2 cellular contexts compared by ENCODE assay signal in the genomic region with DNA sequence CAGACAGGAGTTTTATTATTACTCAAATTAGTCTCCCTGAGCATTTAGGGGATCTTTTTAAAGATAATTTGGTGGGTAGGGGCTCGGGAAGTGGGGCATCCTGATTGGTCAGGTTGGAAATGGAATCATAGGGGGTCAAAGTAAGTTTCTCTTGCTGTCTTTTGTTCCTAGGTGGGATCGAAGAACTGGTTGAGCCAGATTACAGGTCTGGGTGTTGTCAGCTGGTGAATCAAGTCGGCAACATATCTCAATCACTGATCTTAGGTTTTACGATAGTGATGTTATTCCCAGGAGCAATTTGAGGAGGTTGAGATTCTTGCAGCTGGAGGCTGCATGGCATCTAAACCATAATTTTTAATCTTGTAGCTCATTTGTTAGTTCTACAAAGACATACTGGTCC.
TF ChIP-seq lines count a peak whose summit lies in the region.

No MANE protein-coding gene starts in this region.

TF ChIP-seq in GM23338, 12 proteins besides CTCF, POLR2A, EP300 and RAD21 (continued from another document and continues in another):
- no peak for TF ChIP-seq REST (IDR thresholded peaks at IDR 0.05; ENCODE audit: unreplicated experiment)
- TF ChIP-seq EZH2 (IDR thresholded peaks at IDR 0.05; ENCODE audit: low read depth, unreplicated experiment): no peak
- no peak for TF ChIP-seq JUNB (IDR thresholded peaks at IDR 0.05; ENCODE audit: unreplicated experiment)
- no peak for TF ChIP-seq ZNF114 (CRISPR knock-in tag; IDR thresholded peaks at IDR 0.05)
- TF ChIP-seq ETS1 (IDR thresholded peaks at IDR 0.05): no peak
- TF ChIP-seq ZNF331 (CRISPR knock-in tag; IDR thresholded peaks at IDR 0.05; ENCODE audit: low read depth): no peak
- TF ChIP-seq NANOG (IDR thresholded peaks at IDR 0.05; ENCODE audit: borderline replicate concordance): no peak
- TF ChIP-seq, protein P1, sequence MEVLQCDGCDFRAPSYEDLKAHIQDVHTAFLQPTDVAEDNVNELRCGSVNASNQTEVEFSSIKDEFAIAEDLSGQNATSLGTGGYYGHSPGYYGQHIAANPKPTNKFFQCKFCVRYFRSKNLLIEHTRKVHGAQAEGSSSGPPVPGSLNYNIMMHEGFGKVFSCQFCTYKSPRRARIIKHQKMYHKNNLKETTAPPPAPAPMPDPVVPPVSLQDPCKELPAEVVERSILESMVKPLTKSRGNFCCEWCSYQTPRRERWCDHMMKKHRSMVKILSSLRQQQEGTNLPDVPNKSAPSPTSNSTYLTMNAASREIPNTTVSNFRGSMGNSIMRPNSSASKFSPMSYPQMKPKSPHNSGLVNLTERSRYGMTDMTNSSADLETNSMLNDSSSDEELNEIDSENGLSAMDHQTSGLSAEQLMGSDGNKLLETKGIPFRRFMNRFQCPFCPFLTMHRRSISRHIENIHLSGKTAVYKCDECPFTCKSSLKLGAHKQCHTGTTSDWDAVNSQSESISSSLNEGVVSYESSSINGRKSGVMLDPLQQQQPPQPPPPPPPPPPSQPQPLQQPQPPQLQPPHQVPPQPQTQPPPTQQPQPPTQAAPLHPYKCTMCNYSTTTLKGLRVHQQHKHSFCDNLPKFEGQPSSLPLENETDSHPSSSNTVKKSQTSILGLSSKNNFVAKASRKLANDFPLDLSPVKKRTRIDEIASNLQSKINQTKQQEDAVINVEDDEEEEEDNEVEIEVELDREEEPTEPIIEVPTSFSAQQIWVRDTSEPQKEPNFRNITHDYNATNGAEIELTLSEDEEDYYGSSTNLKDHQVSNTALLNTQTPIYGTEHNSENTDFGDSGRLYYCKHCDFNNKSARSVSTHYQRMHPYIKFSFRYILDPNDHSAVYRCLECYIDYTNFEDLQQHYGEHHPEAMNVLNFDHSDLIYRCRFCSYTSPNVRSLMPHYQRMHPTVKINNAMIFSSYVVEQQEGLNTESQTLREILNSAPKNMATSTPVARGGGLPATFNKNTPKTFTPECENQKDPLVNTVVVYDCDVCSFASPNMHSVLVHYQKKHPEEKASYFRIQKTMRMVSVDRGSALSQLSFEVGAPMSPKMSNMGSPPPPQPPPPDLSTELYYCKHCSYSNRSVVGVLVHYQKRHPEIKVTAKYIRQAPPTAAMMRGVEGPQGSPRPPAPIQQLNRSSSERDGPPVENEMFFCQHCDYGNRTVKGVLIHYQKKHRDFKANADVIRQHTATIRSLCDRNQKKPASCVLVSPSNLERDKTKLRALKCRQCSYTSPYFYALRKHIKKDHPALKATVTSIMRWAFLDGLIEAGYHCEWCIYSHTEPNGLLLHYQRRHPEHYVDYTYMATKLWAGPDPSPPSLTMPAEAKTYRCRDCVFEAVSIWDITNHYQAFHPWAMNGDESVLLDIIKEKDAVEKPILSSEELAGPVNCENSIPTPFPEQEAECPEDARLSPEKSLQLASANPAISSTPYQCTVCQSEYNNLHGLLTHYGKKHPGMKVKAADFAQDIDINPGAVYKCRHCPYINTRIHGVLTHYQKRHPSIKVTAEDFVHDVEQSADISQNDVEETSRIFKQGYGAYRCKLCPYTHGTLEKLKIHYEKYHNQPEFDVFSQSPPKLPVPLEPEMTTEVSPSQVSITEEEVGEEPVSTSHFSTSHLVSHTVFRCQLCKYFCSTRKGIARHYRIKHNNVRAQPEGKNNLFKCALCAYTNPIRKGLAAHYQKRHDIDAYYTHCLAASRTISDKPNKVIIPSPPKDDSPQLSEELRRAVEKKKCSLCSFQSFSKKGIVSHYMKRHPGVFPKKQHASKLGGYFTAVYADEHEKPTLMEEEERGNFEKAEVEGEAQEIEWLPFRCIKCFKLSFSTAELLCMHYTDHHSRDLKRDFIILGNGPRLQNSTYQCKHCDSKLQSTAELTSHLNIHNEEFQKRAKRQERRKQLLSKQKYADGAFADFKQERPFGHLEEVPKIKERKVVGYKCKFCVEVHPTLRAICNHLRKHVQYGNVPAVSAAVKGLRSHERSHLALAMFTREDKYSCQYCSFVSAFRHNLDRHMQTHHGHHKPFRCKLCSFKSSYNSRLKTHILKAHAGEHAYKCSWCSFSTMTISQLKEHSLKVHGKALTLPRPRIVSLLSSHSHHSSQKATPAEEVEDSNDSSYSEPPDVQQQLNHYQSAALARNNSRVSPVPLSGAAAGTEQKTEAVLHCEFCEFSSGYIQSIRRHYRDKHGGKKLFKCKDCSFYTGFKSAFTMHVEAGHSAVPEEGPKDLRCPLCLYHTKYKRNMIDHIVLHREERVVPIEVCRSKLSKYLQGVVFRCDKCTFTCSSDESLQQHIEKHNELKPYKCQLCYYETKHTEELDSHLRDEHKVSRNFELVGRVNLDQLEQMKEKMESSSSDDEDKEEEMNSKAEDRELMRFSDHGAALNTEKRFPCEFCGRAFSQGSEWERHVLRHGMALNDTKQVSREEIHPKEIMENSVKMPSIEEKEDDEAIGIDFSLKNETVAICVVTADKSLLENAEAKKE (CRISPR knock-in tag; IDR thresholded peaks at IDR 0.05): no peak
- no peak for TF ChIP-seq EZH2phosphoT487 (IDR thresholded peaks at IDR 0.05; ENCODE audit: unreplicated experiment)
- TF ChIP-seq POLR2AphosphoS5 (IDR thresholded peaks at IDR 0.05; ENCODE audit: low read depth): no peak

TF ChIP-seq in H1, 55 proteins besides CTCF, POLR2A, EP300 and RAD21:
- TF ChIP-seq POLR2AphosphoS5 (IDR thresholded peaks at IDR 0.05; ENCODE audit: low read depth, low read length) (no peak), POU5F1 (IDR thresholded peaks at IDR 0.05; ENCODE audit: low read depth, low read length) (no peak), EGR1 (IDR thresholded peaks at IDR 0.05; ENCODE audit: borderline replicate concordance, low read depth, low read length) (no peak), SP1 (IDR thresholded peaks at IDR 0.05; ENCODE audit: low read depth, low read length) (no peak), CBX5 (IDR thresholded peaks at IDR 0.05; ENCODE audit: low read depth, low read length) (no peak), JUND (IDR thresholded peaks at IDR 0.05; ENCODE audit: low read length) (no peak), NRF1 (IDR thresholded peaks at IDR 0.05; ENCODE audit: low read depth, low read length) (no peak), BACH1 (IDR thresholded peaks at IDR 0.05; ENCODE audit: low read length) (no peak), GABPA (IDR thresholded peaks at IDR 0.05; ENCODE audit: borderline replicate concordance, insufficient read depth, low read length) (no peak), CHD7 (IDR thresholded peaks at IDR 0.05; ENCODE audit: insufficient replicate concordance, low read length) (no peak), GTF2F1 (IDR thresholded peaks at IDR 0.05; ENCODE audit: borderline replicate concordance, low read depth, low read length) (no peak), TAF7 (optimal IDR thresholded peaks at IDR 0.05; ENCODE audit: borderline replicate concordance, low read depth, low read length) (no peak), BRCA1 (IDR thresholded peaks at IDR 0.05; ENCODE audit: low read depth, low read length) (no peak)
TF ChIP-seq in H1: peak in this region for 0.
